ENCODE assay signal across 8 cellular contexts in genomic region chr11:2345050-2345449, GRCh38. TPM values are rescaled to one million over a fixed set of nuclear protein-coding genes. Genes with fewer than 3 reads are reported as not detected.
"Had no signal": no experiment of that assay in that cellular context is flagged by ENCODE, and none has a peak within 500 bp of the region (broad histone marks: within the 10 kb centered on the region; RNA-seq: fewer than 3 reads in every experiment).

No MANE protein-coding gene starts in this region.

- FAIRE-seq: G401.6, GM12878, GM12891, GM18507, GM19239 had no signal

- ATAC-seq: GM12878 had no signal

- DNase-seq: GDM1, GF-D8 had no signal

- H3K4me3 ChIP-seq: GM12878 had no signal

RNA-seq across cellular contexts. Expression of gene TSPAN32, which starts 43.2 kb away (rescaled TPM):
- total RNA-seq: G401, GM12878 had no signal

RNA-seq across cellular contexts. Expression of gene C11orf21, which starts 43.3 kb away (rescaled TPM):
- total RNA-seq: G401 had no signal
